11 cellular contexts compared by ENCODE assay signal in the genomic region with DNA sequence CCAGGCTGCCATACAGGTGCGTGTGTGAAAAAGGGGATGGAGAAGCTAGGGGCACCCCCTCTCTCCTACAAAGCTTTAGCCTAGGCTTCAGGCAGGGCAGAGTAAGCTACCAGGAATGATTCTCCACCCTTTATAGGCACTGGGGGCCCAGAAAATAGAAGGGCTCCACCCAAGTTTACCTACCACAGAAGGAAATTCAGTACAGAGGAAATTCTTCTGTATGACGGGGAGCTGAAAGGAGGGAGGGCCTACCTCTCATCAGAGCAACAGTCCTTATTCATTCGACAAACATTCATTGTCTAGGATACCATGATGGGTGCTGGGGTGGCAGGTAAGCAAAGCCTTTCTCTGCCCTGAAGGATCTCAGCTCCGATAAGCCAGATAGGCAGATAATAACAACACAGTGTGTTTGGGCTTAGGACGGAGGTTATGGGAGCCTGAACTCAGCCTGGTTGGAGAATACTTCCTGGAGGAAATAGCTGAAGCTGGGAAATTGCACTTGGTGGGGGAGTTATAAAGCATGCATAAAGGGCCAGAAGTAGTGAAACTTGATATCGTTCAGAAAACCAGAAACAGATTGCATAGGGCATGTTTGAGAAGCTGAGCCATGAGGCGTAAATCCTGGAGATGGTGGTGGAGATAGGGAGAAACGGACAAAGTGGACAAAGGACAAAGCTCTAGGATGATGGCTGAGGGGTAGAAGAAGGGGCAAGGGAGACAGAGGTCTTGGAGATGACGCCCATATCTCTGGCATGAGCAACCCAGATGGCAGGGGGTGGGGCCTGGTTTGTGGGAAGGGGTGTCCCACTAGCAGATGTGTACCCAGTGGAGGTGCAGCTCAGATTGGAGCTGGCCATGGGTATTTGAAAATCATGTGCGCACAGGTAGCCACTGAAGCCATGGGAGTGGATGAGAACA. TPM values are rescaled to one million over a fixed set of nuclear protein-coding genes. Genes with fewer than 3 reads are reported as not detected.
DNase-seq lines count a peak whose midpoint lies in the region; ATAC-seq and TF ChIP-seq lines count a peak whose summit lies in the region.
"Had no signal": no experiment of that assay in that cellular context is flagged by ENCODE, and none has a peak within 500 bp of the region (broad histone marks: within the 10 kb centered on the region; RNA-seq: fewer than 3 reads in every experiment).

No MANE protein-coding gene starts in this region.

- H2BK12ac ChIP-seq in trophoblast cell (ENCODE audit: low read length): no peak overlapping the region

- CTCF ChIA-PET in PC-3 (lab: Charles Lee): interaction anchor here (0.6 to 3.7 kb wide), 5 partner anchors 16 to 146 kb away, joined by 3 to 58 read pairs (median 4); no protein-coding TSS in a partner anchor

- H3K4me2 ChIP-seq in PC-3 (ENCODE audit: low read length): peak overlapping the region; percentile 81
- H3K4me2 ChIP-seq in trophoblast cell (ENCODE audit: low read length): no peak overlapping the region

- no peak overlapping the region for H4K8ac ChIP-seq in trophoblast cell (ENCODE audit: low read depth, low read length)

- H2BK5ac ChIP-seq in trophoblast cell (ENCODE audit: low read depth, low read length, poor library complexity): no peak overlapping the region

- BruUV-seq in PC-3 (replicated peaks; lab: Mats Ljungman, UMichigan): TSS peak; percentile 23

- H3K4me1 Mint-ChIP-seq in stimulated activated effector memory CD8-positive, alpha-beta T cell treated with anti-CD3 and anti-CD28 coated beads, Interleukin-12 subunit alpha, Interleukin-12 subunit beta, amount 100 ng/mL, for 72 hours: peaks cover 21% of the 10 kb centered on the region

- H3F3A ChIP-seq in PC-3 (ENCODE audit: low read length, unreplicated experiment): peaks cover 34% of the 10 kb centered on the region

- no peak overlapping the region for H2BK120ac ChIP-seq in trophoblast cell (ENCODE audit: insufficient read depth, low read length, poor library complexity)

- intact Hi-C loops in PC-3 (cut with micrococcal nuclease): no loop called here
- intact Hi-C loops in esophagus squamous epithelium (cut with DNase I): loop anchor here (5.0 kb wide), 1 partner anchor 41 kb away; no protein-coding TSS in a partner anchor
- intact Hi-C loops in cardiac septum (cut with DNase I): loop anchor here (5.0 to 10.0 kb wide), 3 partner anchors 41 to 497 kb away; a partner anchor contains a TSS

- no peak overlapping the region for H3K4me3 Mint-ChIP-seq in stimulated activated effector memory CD8-positive, alpha-beta T cell treated with anti-CD3 and anti-CD28 coated beads, Interleukin-12 subunit alpha, Interleukin-12 subunit beta, amount 100 ng/mL, for 72 hours
- H3K4me3 Mint-ChIP-seq: activated T-cell treated with anti-CD3 and anti-CD28 coated beads, Interleukin-2, amount 50 U/mL, for 72 hours had no signal

- TF ChIP-seq CTCF in PC-3 (conservative IDR thresholded peaks at IDR 0.05; ENCODE audit: low read depth, low read length) (no peak), esophagus squamous epithelium (IDR thresholded peaks at IDR 0.05) (no peak)

- H3K4me3 ChIP-seq in PC-3 (ENCODE audit: low read length) (peak overlapping the region; percentile 54), esophagus squamous epithelium (peak overlapping the region in 1 of 4 donors; percentile 27), trophoblast cell (ENCODE audit: low read depth, low read length) (no peak overlapping the region)

- no peak overlapping the region for H2AK5ac ChIP-seq in trophoblast cell (ENCODE audit: low read length)

- WGBS in esophagus squamous epithelium, 2 donors: 45 to 55% methylated on average over 9 to 10 of the region's 10 CpGs
- WGBS in trophoblast cell (ENCODE audit: extremely low coverage, insufficient coverage, insufficient read length): no CpG with 5 or more reads among the region's 10 CpGs

- H3K9ac ChIP-seq in PC-3 (ENCODE audit: low read length): peak overlapping the region; percentile 85
- no peak overlapping the region for H3K9ac ChIP-seq in trophoblast cell (ENCODE audit: low read length)

- H3K79me2 ChIP-seq in PC-3 (ENCODE audit: low read length) (peaks cover 10% of the 10 kb centered on the region), trophoblast cell (ENCODE audit: control insufficient read depth, insufficient read depth, low read length, poor library complexity) (no peaks in the 10 kb centered on the region)

- H4K20me1 ChIP-seq in PC-3 (ENCODE audit: low read length): no peaks in the 10 kb centered on the region

- DNase-seq in GF-D8 (lab: John Stamatoyannopoulos, UW): peak; percentile 27
- DNase-seq in PC-3: peak; percentile 83
- no peak for DNase-seq in esophagus squamous epithelium (lab: John Stamatoyannopoulos, UW)
- peak; percentile 46 to 67 for DNase-seq in trophoblast cell
- no peak for DNase-seq in NCI-H187 treated with DMSO at 0.1 percent for 48 hours (lab: John Stamatoyannopoulos, UW)
- no peak for DNase-seq in cardiac septum (ENCODE audit: low spot score)
- no peak for DNase-seq in stimulated activated effector memory CD8-positive, alpha-beta T cell treated with anti-CD3 and anti-CD28 coated beads, Interleukin-12 subunit alpha, Interleukin-12 subunit beta, amount 100 ng/mL, for 72 hours (ENCODE audit: low spot score in 2 of 2)
- DNase-seq: activated T-cell treated with anti-CD3 and anti-CD28 coated beads, Interleukin-2, amount 50 U/mL, for 72 hours; effector CD8-positive, alpha-beta T cell; NCI-H2227 treated with DMSO at 0.1 percent for 48 hours had no signal

- POLR2A ChIA-PET in PC-3 (lab: Charles Lee; ENCODE audit: unreplicated experiment): interaction anchor here (0.6 to 1.1 kb wide), 3 partner anchors 47 to 226 kb away, joined by 3 to 4 read pairs (median 4); no protein-coding TSS in a partner anchor

- H3K9me2 ChIP-seq in PC-3 (replicated peaks; ENCODE audit: low read length): no peaks in the 10 kb centered on the region

- H3K79me1 ChIP-seq in trophoblast cell (ENCODE audit: low read length): no peaks in the 10 kb centered on the region

- peaks cover 13% of the 10 kb centered on the region; the same call in 1 of the 2 replicates for H3K36me3 ChIP-seq in PC-3 (ENCODE audit: low read depth, low read length)
- no peaks in the 10 kb centered on the region for H3K36me3 ChIP-seq in esophagus squamous epithelium
- H3K36me3 ChIP-seq in trophoblast cell (ENCODE audit: control insufficient read depth in 1 of 2, insufficient read depth in 2 of 2, low read length in 2 of 2): peaks cover 0 to 5% of the 10 kb centered on the region in 2 experiments

- H4K12ac ChIP-seq in trophoblast cell (ENCODE audit: low read depth, low read length): no peak overlapping the region

- H3K27ac ChIP-seq in PC-3 (ENCODE audit: low read length) (peak overlapping the region; percentile 99), esophagus squamous epithelium (peak overlapping the region in 3 of 4 donors; percentile 17 to 69 (median 23)), trophoblast cell (ENCODE audit: low read depth, low read length) (no peak overlapping the region)

- no peaks in the 10 kb centered on the region for H3K27me3 ChIP-seq in PC-3 (ENCODE audit: low read length)
- no peaks in the 10 kb centered on the region for H3K27me3 ChIP-seq in esophagus squamous epithelium
- no peaks in the 10 kb centered on the region for H3K27me3 ChIP-seq in trophoblast cell (ENCODE audit: insufficient read depth, low read length)

- H3K9me3 ChIP-seq in PC-3 (ENCODE audit: low read length): no peaks in the 10 kb centered on the region
- H3K9me3 ChIP-seq in esophagus squamous epithelium: no peaks in the 10 kb centered on the region
- no peaks in the 10 kb centered on the region for H3K9me3 ChIP-seq in trophoblast cell (ENCODE audit: insufficient read depth, low read depth, low read length)

- no peak overlapping the region for H3K23ac ChIP-seq in trophoblast cell (ENCODE audit: low read length)

- H3K4ac ChIP-seq in trophoblast cell (ENCODE audit: low read depth, low read length): no peak overlapping the region

- H4K91ac ChIP-seq in trophoblast cell (ENCODE audit: low read depth, low read length): no peak overlapping the region

- H2AFZ ChIP-seq in PC-3 (ENCODE audit: low read length) (peak overlapping the region; percentile 63), trophoblast cell (ENCODE audit: insufficient read depth, low read length, poor library complexity) (no peak overlapping the region)

- no peak overlapping the region for H3K18ac ChIP-seq in trophoblast cell (ENCODE audit: low read length)

- H3K36me3 Mint-ChIP-seq in stimulated activated effector memory CD8-positive, alpha-beta T cell treated with anti-CD3 and anti-CD28 coated beads, Interleukin-12 subunit alpha, Interleukin-12 subunit beta, amount 100 ng/mL, for 72 hours: no peaks in the 10 kb centered on the region

- H3K14ac ChIP-seq in trophoblast cell (ENCODE audit: low read length): no peak overlapping the region

- ATAC-seq in PC-3: peak; percentile 11
- no peak for ATAC-seq in HG03521 (IDR thresholded peaks at IDR 0.05; ENCODE audit: unreplicated experiment)
- ATAC-seq in stimulated activated effector memory CD8-positive, alpha-beta T cell treated with anti-CD3 and anti-CD28 coated beads, Interleukin-12 subunit alpha, Interleukin-12 subunit beta, amount 100 ng/mL, for 72 hours: no peak
- ATAC-seq: activated T-cell treated with anti-CD3 and anti-CD28 coated beads, Interleukin-2, amount 50 U/mL, for 72 hours had no signal

- peaks cover 61% of the 10 kb centered on the region for H3K4me1 ChIP-seq in PC-3 (ENCODE audit: insufficient read depth, low read length)
- H3K4me1 ChIP-seq in esophagus squamous epithelium: peaks cover 31 to 66% (median 56%) of the 10 kb centered on the region in 3 donors
- peaks cover 8 to 11% of the 10 kb centered on the region in 2 experiments for H3K4me1 ChIP-seq in trophoblast cell (ENCODE audit: control insufficient read depth in 1 of 2, insufficient read depth in 2 of 2, low read length in 2 of 2)

- H3K27ac Mint-ChIP-seq in stimulated activated effector memory CD8-positive, alpha-beta T cell treated with anti-CD3 and anti-CD28 coated beads, Interleukin-12 subunit alpha, Interleukin-12 subunit beta, amount 100 ng/mL, for 72 hours: no peak overlapping the region
- H3K27ac Mint-ChIP-seq: activated T-cell treated with anti-CD3 and anti-CD28 coated beads, Interleukin-2, amount 50 U/mL, for 72 hours had no signal

- no peaks in the 10 kb centered on the region for H3K9me3 Mint-ChIP-seq in stimulated activated effector memory CD8-positive, alpha-beta T cell treated with anti-CD3 and anti-CD28 coated beads, Interleukin-12 subunit alpha, Interleukin-12 subunit beta, amount 100 ng/mL, for 72 hours
- H3K9me3 Mint-ChIP-seq: activated T-cell treated with anti-CD3 and anti-CD28 coated beads, Interleukin-2, amount 50 U/mL, for 72 hours had no signal

- TF ChIP-seq POLR2A in esophagus squamous epithelium (IDR thresholded peaks at IDR 0.05): no peak

RNA-seq across cellular contexts. Expression of a gene that starts 5.3 kb away (rescaled TPM):
- total RNA-seq in PC-3 (2014; rRNA removed) (not detected in 2 replicates), esophagus squamous epithelium (not detected), cardiac septum (not detected)
- not detected in 2 replicates for polyA plus RNA-seq in trophoblast cell (2013)
- total RNA-seq: activated T-cell treated with anti-CD3 and anti-CD28 coated beads, Interleukin-2, amount 50 U/mL, for 72 hours had no signal

RNA-seq across cellular contexts. Expression of a gene that starts 6.7 kb away (rescaled TPM):
- total RNA-seq in PC-3 (2014; rRNA removed) (33.3 and 33.7 TPM in 2 replicates), esophagus squamous epithelium (10 to 100 TPM in 1 of 4 donors, 1 to 10 TPM in 3; 1.4 to 10.7 (median 5.0) TPM), cardiac septum (3.0 TPM)
- 0.81 and 1.1 TPM in 2 replicates for polyA plus RNA-seq in trophoblast cell (2013)

RNA-seq across cellular contexts. Expression of a gene that starts 16.6 kb away (rescaled TPM):
- total RNA-seq in PC-3 (2014; rRNA removed): 84.8 and 92.5 TPM in 2 replicates
- total RNA-seq in esophagus squamous epithelium: 10 to 100 TPM; 23.9 to 36.7 (median 28.1) TPM
- polyA plus RNA-seq in trophoblast cell (2013): 52.7 and 55.9 TPM in 2 replicates
- total RNA-seq in cardiac septum: 139 TPM

RNA-seq across cellular contexts. Expression of a gene that starts 21.5 kb away (rescaled TPM):
- 0.29 TPM in 1 of 2 replicates, not detected in the other for total RNA-seq in PC-3 (2014; rRNA removed)
- 1 to 10 TPM; 1.7 to 4.6 (median 3.1) TPM for total RNA-seq in esophagus squamous epithelium
- 1.6 and 1.7 TPM in 2 replicates for polyA plus RNA-seq in trophoblast cell (2013)
- 11.9 TPM for total RNA-seq in cardiac septum

RNA-seq across cellular contexts. Expression of a gene that starts 49.2 kb away (rescaled TPM):
- total RNA-seq in PC-3 (2014; rRNA removed) (17.7 and 18.5 TPM in 2 replicates), esophagus squamous epithelium (1 to 10 TPM; 3.0 to 7.6 (median 6.2) TPM), cardiac septum (55.3 TPM)
- 5.2 and 5.6 TPM in 2 replicates for polyA plus RNA-seq in trophoblast cell (2013)

Comparison
In these comparisons a context has a peak if more than half of its experiments do, and no peak if none do; other contexts are left out.
1. DNase-seq: peak in GF-D8 (single experiment), PC-3 (single experiment) and trophoblast cell (2 of 2); none in esophagus squamous epithelium (single experiment), NCI-H187 treated with DMSO at 0.1 percent for 48 hours (single experiment), cardiac septum (single experiment) and stimulated activated effector memory CD8-positive, alpha-beta T cell treated with anti-CD3 and anti-CD28 coated beads, Interleukin-12 subunit alpha, Interleukin-12 subunit beta, amount 100 ng/mL, for 72 hours (0 of 2).